33 cellular contexts compared by ENCODE assay signal in genomic region chr1:182359645-182360044, GRCh38. TPM values are rescaled to one million over a fixed set of nuclear protein-coding genes. Genes with fewer than 3 reads are reported as not detected.
"Had no signal": no experiment of that assay in that cellular context is flagged by ENCODE, and none has a peak within 500 bp of the region (broad histone marks: within the 10 kb centered on the region; RNA-seq: fewer than 3 reads in every experiment).

No MANE protein-coding gene starts in this region.

- H3K27me3 Mint-ChIP-seq: activated CD4-positive, alpha-beta memory T cell treated with anti-CD3 and anti-CD28 coated beads for 36 hours; activated naive CD8-positive, alpha-beta T cell treated with anti-CD3 and anti-CD28 coated beads for 36 hours; naive B cell; stimulated activated naive CD8-positive, alpha-beta T cell treated with anti-CD3 and anti-CD28 coated beads, Interleukin-15, amount 100 ng/mL, for 72 hours had no signal

- H3K4me1 ChIP-seq: adrenal gland, body of pancreas, foreskin keratinocyte, right lobe of liver, upper lobe of right lung had no signal

- H3K27me3 ChIP-seq: adrenal gland, body of pancreas, esophagus muscularis mucosa, foreskin keratinocyte, heart right ventricle, right lobe of liver, upper lobe of right lung had no signal

- ATAC-seq: body of pancreas; foreskin keratinocyte; heart right ventricle; left ventricle myocardium superior; right lobe of liver; stimulated activated effector memory CD8-positive, alpha-beta T cell treated with anti-CD3 and anti-CD28 coated beads, Interleukin-12 subunit alpha, Interleukin-12 subunit beta, amount 100 ng/mL, for 72 hours; stimulated activated naive CD8-positive, alpha-beta T cell treated with anti-CD3 and anti-CD28 coated beads, Interleukin-15, amount 100 ng/mL, for 72 hours; upper lobe of right lung had no signal

- H3K9me3 Mint-ChIP-seq: activated CD4-positive, alpha-beta memory T cell treated with anti-CD3 and anti-CD28 coated beads for 36 hours; activated CD4-positive, alpha-beta T cell treated with anti-CD3 and anti-CD28 coated beads, Interleukin-2, amount 10 ng/mL, durations not matched to agents 24 days and 14 days; activated naive CD4-positive, alpha-beta T cell treated with anti-CD3 and anti-CD28 coated beads for 36 hours; activated naive CD8-positive, alpha-beta T cell treated with anti-CD3 and anti-CD28 coated beads for 36 hours; activated T-helper 1 cell treated with anti-CD3 and anti-CD28 coated beads, Interleukin-12 subunit alpha, Interleukin-12 subunit beta, Interleukin-2, Interleukin-4 antibody, amounts not matched to agents 30 ng/mL and 10 ng/mL and 1 ng/mL, durations not matched to agents 14 hours and 24 hours and 36 hours; stimulated activated effector memory CD8-positive, alpha-beta T cell treated with anti-CD3 and anti-CD28 coated beads, Interleukin-12 subunit alpha, Interleukin-12 subunit beta, amount 100 ng/mL, for 72 hours; stimulated activated naive CD8-positive, alpha-beta T cell treated with anti-CD3 and anti-CD28 coated beads, Interleukin-15, amount 100 ng/mL, for 72 hours had no signal

- DNase-seq: activated CD4-positive, alpha-beta memory T cell treated with anti-CD3 and anti-CD28 coated beads for 36 hours; activated CD4-positive, alpha-beta T cell treated with anti-CD3 and anti-CD28 coated beads, Interleukin-2, amount 10 ng/mL, durations not matched to agents 24 days and 14 days; activated CD4-positive, CD25-positive, alpha-beta regulatory T cell treated with anti-CD3 and anti-CD28 coated beads, Interleukin-2, amount 50 U/mL, for 72 hours; activated CD8-positive, alpha-beta memory T cell treated with anti-CD3 and anti-CD28 coated beads, Interleukin-2, amount 50 U/mL, for 4 hours; activated effector memory CD4-positive, alpha-beta T cell treated with anti-CD3 and anti-CD28 coated beads, Interleukin-2, amount 50 U/mL, for 16 hours; activated naive CD4-positive, alpha-beta T cell treated with anti-CD3 and anti-CD28 coated beads for 36 hours; activated naive CD8-positive, alpha-beta T cell treated with anti-CD3 and anti-CD28 coated beads for 36 hours; activated T-cell treated with anti-CD3 and anti-CD28 coated beads, Interleukin-2, amount 50 U/mL, for 1 hour; adrenal gland; aorta; body of pancreas; foreskin keratinocyte; heart right ventricle; islet precursor cell; left ventricle myocardium superior; naive B cell; posterior cingulate gyrus; stimulated activated CD4-positive, alpha-beta T cell treated with anti-CD3 and anti-CD28 coated beads, Interleukin-4, amount 100 ng/mL, for 24 hours; stimulated activated naive CD8-positive, alpha-beta T cell treated with anti-CD3 and anti-CD28 coated beads, Interleukin-15, amount 100 ng/mL, for 72 hours; substantia nigra; upper lobe of right lung; WERI-Rb-1 had no signal

- H3K27ac Mint-ChIP-seq: activated CD4-positive, alpha-beta memory T cell treated with anti-CD3 and anti-CD28 coated beads for 36 hours; activated CD4-positive, alpha-beta T cell treated with anti-CD3 and anti-CD28 coated beads, Interleukin-2, amount 10 ng/mL, durations not matched to agents 24 days and 14 days; activated naive CD4-positive, alpha-beta T cell treated with anti-CD3 and anti-CD28 coated beads for 36 hours; activated naive CD8-positive, alpha-beta T cell treated with anti-CD3 and anti-CD28 coated beads for 36 hours; activated T-helper 1 cell treated with anti-CD3 and anti-CD28 coated beads, Interleukin-12 subunit alpha, Interleukin-12 subunit beta, Interleukin-2, Interleukin-4 antibody, amounts not matched to agents 30 ng/mL and 10 ng/mL and 1 ng/mL, durations not matched to agents 14 hours and 24 hours and 36 hours; naive B cell; stimulated activated effector memory CD8-positive, alpha-beta T cell treated with anti-CD3 and anti-CD28 coated beads, Interleukin-12 subunit alpha, Interleukin-12 subunit beta, amount 100 ng/mL, for 72 hours; stimulated activated naive CD8-positive, alpha-beta T cell treated with anti-CD3 and anti-CD28 coated beads, Interleukin-15, amount 100 ng/mL, for 72 hours had no signal

- H3K27ac ChIP-seq: adrenal gland, body of pancreas, esophagus muscularis mucosa, foreskin keratinocyte, heart right ventricle, right lobe of liver, skin epidermis, upper lobe of right lung, WERI-Rb-1 had no signal

- H3K4me1 Mint-ChIP-seq: activated CD4-positive, alpha-beta T cell treated with anti-CD3 and anti-CD28 coated beads, Interleukin-2, amount 10 ng/mL, durations not matched to agents 24 days and 14 days; activated naive CD8-positive, alpha-beta T cell treated with anti-CD3 and anti-CD28 coated beads for 36 hours; stimulated activated effector memory CD8-positive, alpha-beta T cell treated with anti-CD3 and anti-CD28 coated beads, Interleukin-12 subunit alpha, Interleukin-12 subunit beta, amount 100 ng/mL, for 72 hours; stimulated activated naive CD8-positive, alpha-beta T cell treated with anti-CD3 and anti-CD28 coated beads, Interleukin-15, amount 100 ng/mL, for 72 hours had no signal

- H3K4me3 Mint-ChIP-seq: activated CD4-positive, alpha-beta memory T cell treated with anti-CD3 and anti-CD28 coated beads for 36 hours; activated CD4-positive, alpha-beta T cell treated with anti-CD3 and anti-CD28 coated beads, Interleukin-2, amount 10 ng/mL, durations not matched to agents 24 days and 14 days; activated naive CD4-positive, alpha-beta T cell treated with anti-CD3 and anti-CD28 coated beads for 36 hours; activated naive CD8-positive, alpha-beta T cell treated with anti-CD3 and anti-CD28 coated beads for 36 hours; activated T-helper 1 cell treated with anti-CD3 and anti-CD28 coated beads, Interleukin-12 subunit alpha, Interleukin-12 subunit beta, Interleukin-2, Interleukin-4 antibody, amounts not matched to agents 30 ng/mL and 10 ng/mL and 1 ng/mL, durations not matched to agents 14 hours and 24 hours and 36 hours; naive B cell; stimulated activated effector memory CD8-positive, alpha-beta T cell treated with anti-CD3 and anti-CD28 coated beads, Interleukin-12 subunit alpha, Interleukin-12 subunit beta, amount 100 ng/mL, for 72 hours; stimulated activated naive CD8-positive, alpha-beta T cell treated with anti-CD3 and anti-CD28 coated beads, Interleukin-15, amount 100 ng/mL, for 72 hours had no signal

- H3K9me3 ChIP-seq: adrenal gland, body of pancreas, esophagus muscularis mucosa, heart right ventricle, right lobe of liver, upper lobe of right lung had no signal

- H3K36me3 ChIP-seq: adrenal gland, esophagus muscularis mucosa, heart right ventricle, right lobe of liver, upper lobe of right lung, WERI-Rb-1 had no signal

- H3K36me3 Mint-ChIP-seq: activated CD4-positive, alpha-beta memory T cell treated with anti-CD3 and anti-CD28 coated beads for 36 hours; activated naive CD8-positive, alpha-beta T cell treated with anti-CD3 and anti-CD28 coated beads for 36 hours; naive B cell; stimulated activated effector memory CD8-positive, alpha-beta T cell treated with anti-CD3 and anti-CD28 coated beads, Interleukin-12 subunit alpha, Interleukin-12 subunit beta, amount 100 ng/mL, for 72 hours had no signal

- H3K4me3 ChIP-seq: adrenal gland, body of pancreas, esophagus muscularis mucosa, heart right ventricle, right lobe of liver, skin epidermis, upper lobe of right lung had no signal

RNA-seq across cellular contexts. Expression of gene TEDDM1, which starts 40.8 kb away (rescaled TPM):
- total RNA-seq: activated CD4-positive, alpha-beta memory T cell treated with anti-CD3 and anti-CD28 coated beads for 36 hours; activated CD4-positive, alpha-beta T cell treated with anti-CD3 and anti-CD28 coated beads, Interleukin-2, amount 10 ng/mL, durations not matched to agents 24 days and 14 days; activated CD8-positive, alpha-beta memory T cell treated with anti-CD3 and anti-CD28 coated beads for 36 hours; activated naive CD4-positive, alpha-beta T cell treated with anti-CD3 and anti-CD28 coated beads for 36 hours; activated naive CD8-positive, alpha-beta T cell treated with anti-CD3 and anti-CD28 coated beads for 36 hours; activated T-helper 1 cell treated with anti-CD3 and anti-CD28 coated beads, Interleukin-12 subunit alpha, Interleukin-12 subunit beta, Interleukin-2, Interleukin-4 antibody, amounts not matched to agents 30 ng/mL and 10 ng/mL and 1 ng/mL, durations not matched to agents 14 hours and 24 hours and 36 hours; adrenal gland; aorta; body of pancreas; dermis microvascular lymphatic vessel endothelial cell; esophagus muscularis mucosa; foreskin keratinocyte; glomerular endothelial cell; heart right ventricle; left ventricle myocardium superior; lung microvascular endothelial cell; omental fat pad; right lobe of liver; T-helper 1 cell treated with Interleukin-12 subunit alpha and Interleukin-12 subunit beta and Interleukin-4 antibody, amounts not matched to agents 30 ng/mL and 1 ng/mL, for 36 hours; upper lobe of right lung had no signal
